ENCODE assay signal across 13 cellular contexts in the genomic region with DNA sequence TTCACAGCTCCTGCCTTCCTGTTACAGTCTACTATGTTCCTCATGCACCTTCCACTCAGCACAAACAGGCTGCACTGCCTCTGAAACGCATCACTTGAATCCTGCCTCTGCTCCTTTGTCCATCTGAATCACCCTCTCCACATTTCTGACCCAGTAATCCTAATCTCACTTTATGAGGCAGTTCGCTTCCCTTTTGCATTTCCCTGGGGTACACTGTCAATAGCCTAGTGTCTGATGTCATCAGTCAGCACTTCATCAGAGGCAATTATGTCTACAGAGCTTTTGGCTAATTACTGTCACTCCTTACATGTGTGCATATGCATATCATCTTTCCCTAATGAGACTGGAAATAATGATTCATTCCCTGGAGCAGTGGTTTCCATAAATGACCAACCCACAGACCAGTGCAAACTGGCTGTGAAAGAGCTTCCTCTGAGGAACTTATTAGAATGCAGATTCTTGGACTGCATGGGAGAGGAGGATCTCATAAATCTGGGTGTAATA. TPM values are rescaled to one million over a fixed set of nuclear protein-coding genes. Genes with fewer than 3 reads are reported as not detected.
DNase-seq lines count a peak whose midpoint lies in the region; ATAC-seq, FAIRE-seq and TF ChIP-seq lines count a peak whose summit lies in the region.
"Had no signal": no experiment of that assay in that cellular context is flagged by ENCODE, and none has a peak within 500 bp of the region (broad histone marks: within the 10 kb centered on the region; RNA-seq: fewer than 3 reads in every experiment).

No MANE protein-coding gene starts in this region.

- no peak overlapping the region for H3K4me2 ChIP-seq in astrocyte (ENCODE audit: low read length)
- H3K4me2 ChIP-seq in PC-9 = no peak overlapping the region

- FAIRE-seq in astrocyte (lab: Jason Lieb, UNC) = no peak
- FAIRE-seq: keratinocyte had no signal

- no peaks in the 10 kb centered on the region for H3K27me3 Mint-ChIP-seq in astrocyte (ENCODE audit: low read depth, unreplicated experiment)
- no peaks in the 10 kb centered on the region for H3K27me3 Mint-ChIP-seq in mesothelial cell of epicardium (ENCODE audit: low read depth)

- H3K9me3 Mint-ChIP-seq in astrocyte (ENCODE audit: unreplicated experiment) (no peaks in the 10 kb centered on the region), mesothelial cell of epicardium (no peaks in the 10 kb centered on the region)

- no TSS peak for BruUV-seq in PC-9 (replicated peaks; lab: Mats Ljungman, UMichigan)

- H3K9me3 ChIP-seq in astrocyte (ENCODE audit: insufficient read depth, low read depth, low read length) (no peaks in the 10 kb centered on the region), PC-9 (ENCODE audit: insufficient read depth, low read depth) (no peaks in the 10 kb centered on the region)

- no peak overlapping the region for H3K4me3 Mint-ChIP-seq in astrocyte (ENCODE audit: unreplicated experiment)
- H3K4me3 Mint-ChIP-seq in mesothelial cell of epicardium = no peak overlapping the region

- no peak overlapping the region for H3K9ac ChIP-seq in astrocyte (ENCODE audit: low read length)

- no peak for TF ChIP-seq POLR2A in NB4 (IDR thresholded peaks at IDR 0.05; ENCODE audit: extremely low read depth, insufficient read length)

- peaks cover 2% of the 10 kb centered on the region for H3K36me3 Mint-ChIP-seq in astrocyte (ENCODE audit: low read depth, unreplicated experiment)
- H3K36me3 Mint-ChIP-seq in mesothelial cell of epicardium = peaks cover 6% of the 10 kb centered on the region

- H3K4me1 Mint-ChIP-seq in astrocyte (ENCODE audit: low read depth, unreplicated experiment) (peaks cover 17% of the 10 kb centered on the region), mesothelial cell of epicardium (no peaks in the 10 kb centered on the region)

- H3K9me2 ChIP-seq in PC-9 (ENCODE audit: insufficient read depth) = no peaks in the 10 kb centered on the region

- H3K27me3 ChIP-seq in astrocyte (ENCODE audit: insufficient read depth, low read length) (no peaks in the 10 kb centered on the region), PC-9 (ENCODE audit: insufficient read depth, low read depth) (no peaks in the 10 kb centered on the region)
- H3K27me3 ChIP-seq: brain microvascular endothelial cell had no signal

- CTCF ChIA-PET in PC-9 (lab: Charles Lee) = no interaction called here

- no peak overlapping the region for H3K27ac Mint-ChIP-seq in astrocyte (ENCODE audit: unreplicated experiment)
- H3K27ac Mint-ChIP-seq in mesothelial cell of epicardium = no peak overlapping the region

- no peak overlapping the region for H2AFZ ChIP-seq in astrocyte (ENCODE audit: low read depth, low read length)
- H2AFZ ChIP-seq in PC-9 = no peak overlapping the region

- DNase-seq in ELR (ENCODE audit: low read depth) (peak; percentile 35), NB4 (ENCODE audit: low read depth) (peak; percentile 74), astrocyte (ENCODE audit: low read depth) (peak; percentile 38), myocyte (ENCODE audit: low read depth) (peak; percentile 61), PC-9 (no peak), mesothelial cell of epicardium (ENCODE audit: low spot score in 2 of 2, unreplicated experiment in 2 of 2) (no peak)
- DNase-seq: brain microvascular endothelial cell; DND-41; NK-92 treated with Interleukin-12 subunit alpha and Interleukin-12 subunit beta, amount 100 ng/mL, for 24 hours; stimulated activated naive CD4-positive, alpha-beta T cell had no signal

- H3K4me3 ChIP-seq in NB4 (ENCODE audit: low read depth, low read length) (no peak overlapping the region), astrocyte (ENCODE audit: insufficient read depth, low read depth, low read length) (no peak overlapping the region), PC-9 (no peak overlapping the region)

- no peak for ATAC-seq in HG02970 (IDR thresholded peaks at IDR 0.05; ENCODE audit: low FRiP score, unreplicated experiment)

- no peaks in the 10 kb centered on the region for H3K79me2 ChIP-seq in astrocyte (ENCODE audit: insufficient read depth, low read length)
- H3K79me2 ChIP-seq in PC-9 (ENCODE audit: low read depth) = no peaks in the 10 kb centered on the region

- no peak overlapping the region for H3K27ac ChIP-seq in astrocyte (ENCODE audit: low read depth, low read length)
- no peak overlapping the region for H3K27ac ChIP-seq in PC-9
- H3K27ac ChIP-seq: brain microvascular endothelial cell had no signal

- intact Hi-C loops in PC-9 (cut with micrococcal nuclease; ENCODE audit: unreplicated experiment) = no loop called here

- TF ChIP-seq CTCF in NB4 (IDR thresholded peaks at IDR 0.05; ENCODE audit: low read depth, low read length) (no peak), astrocyte (IDR thresholded peaks at IDR 0.05; ENCODE audit: insufficient read depth, low read depth, low read length) (no peak), PC-9 (conservative IDR thresholded peaks at IDR 0.05) (no peak), mesothelial cell of epicardium (IDR thresholded peaks at IDR 0.05; ENCODE audit: unreplicated experiment) (no peak)

- no peaks in the 10 kb centered on the region for H3F3A ChIP-seq in PC-9 (ENCODE audit: insufficient read depth, low read depth)

- H3K4me1 ChIP-seq in astrocyte (ENCODE audit: insufficient read depth, low read length) (no peaks in the 10 kb centered on the region), PC-9 (replicated peaks; ENCODE audit: insufficient read depth) (peaks cover 5% of the 10 kb centered on the region)

- H4K20me1 ChIP-seq in astrocyte (ENCODE audit: insufficient read depth, low read length) = no peaks in the 10 kb centered on the region
- no peaks in the 10 kb centered on the region for H4K20me1 ChIP-seq in PC-9 (ENCODE audit: insufficient read depth)

- H3K36me3 ChIP-seq in astrocyte (ENCODE audit: insufficient read depth, low read length) (no peaks in the 10 kb centered on the region), PC-9 (ENCODE audit: low read depth) (no peaks in the 10 kb centered on the region)
- H3K36me3 ChIP-seq: brain microvascular endothelial cell had no signal

- POLR2A ChIA-PET in PC-9 (lab: Charles Lee; ENCODE audit: unreplicated experiment) = no interaction called here

RNA-seq across cellular contexts. Expression of a gene that starts 23.6 kb away (rescaled TPM):
- total RNA-seq in astrocyte (not detected in 2 replicates), myocyte (not detected in 2 replicates), PC-9 (2021) (not detected in 2 replicates), mesothelial cell of epicardium (not detected in 3 replicates)
- polyA plus RNA-seq in myocyte (2012) = not detected
- total RNA-seq: T-helper 1 cell treated with Interleukin-12 subunit alpha and Interleukin-12 subunit beta and Interleukin-4 antibody, amounts not matched to agents 30 ng/mL and 1 ng/mL, for 36 hours had no signal
- polyA plus RNA-seq: keratinocyte had no signal

Comparison
In these comparisons a context has a peak if more than half of its experiments do, and no peak if none do; other contexts are left out.
1. DNase-seq: peak in ELR (single experiment), NB4 (single experiment), astrocyte (single experiment) and myocyte (single experiment); none in PC-9 (0 of 2) and mesothelial cell of epicardium (0 of 2).